ENCODE assay signal across 18 cellular contexts in the genomic region with DNA sequence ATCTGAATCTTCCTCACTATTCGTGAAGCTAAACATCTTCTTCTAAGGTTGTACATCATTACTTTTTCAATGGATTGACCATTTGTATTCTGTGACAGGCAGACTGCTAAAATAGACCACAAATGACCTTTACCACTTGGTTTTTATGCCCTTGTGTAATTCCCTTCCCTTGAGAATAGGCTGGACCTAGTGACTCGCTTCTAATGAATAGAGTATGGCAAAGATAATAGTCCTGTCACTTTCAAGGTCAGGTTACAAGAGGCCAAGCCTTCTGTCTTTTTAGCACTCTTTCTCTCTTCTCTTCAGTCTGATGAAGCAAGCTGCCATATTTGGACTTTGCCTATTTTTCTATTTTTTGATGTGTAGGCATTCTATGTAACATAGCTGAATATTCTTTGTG.
A peak's percentile ranks its signal among the peaks of the same experiment; 100 is the strongest.
DNase-seq lines count a peak whose midpoint lies in the region; TF ChIP-seq lines count a peak whose summit lies in the region.
"Had no signal": no experiment of that assay in that cellular context is flagged by ENCODE, and none has a peak within 500 bp of the region (broad histone marks: within the 10 kb centered on the region; RNA-seq: fewer than 3 reads in every experiment).

No MANE protein-coding gene starts in this region.

- TF ChIP-seq CTCF in cardiac muscle cell (IDR thresholded peaks at IDR 0.05; ENCODE audit: low read depth, low read length) (no peak), fibroblast of the aortic adventitia (IDR thresholded peaks at IDR 0.05; ENCODE audit: insufficient read depth, low read length) (no peak)

- peak overlapping the region; percentile 17 for H3K27ac ChIP-seq in cardiac muscle cell
- H3K27ac ChIP-seq: C4-2B, SJCRH30 had no signal

- H3K4me3 ChIP-seq in cardiac muscle cell (no peak overlapping the region), fibroblast of the aortic adventitia (ENCODE audit: low read depth, low read length) (no peak overlapping the region)
- H3K4me3 ChIP-seq: SJCRH30 had no signal

- intact Hi-C loops in cardiac septum (cut with DNase I): no loop called here

- H3K4me1 ChIP-seq in cardiac muscle cell (ENCODE audit: low read depth): peaks cover 17% of the 10 kb centered on the region
- H3K4me1 ChIP-seq: SJCRH30 had no signal

- DNase-seq in cardiac muscle cell (ENCODE audit: low read depth in 1 of 2, low spot score in 1 of 2) (peak in 1 of 2 donors; percentile 29), cardiac septum (ENCODE audit: low spot score) (no peak), NCI-H69 (lab: John Stamatoyannopoulos, UW) (peak; percentile 35), fibroblast of the aortic adventitia (ENCODE audit: low read depth) (peak; percentile 6), COLO668 (lab: John Stamatoyannopoulos, UW; ENCODE audit: unreplicated experiment) (no peak), HPDE6-E6E7 (ENCODE audit: extremely low spot score) (no peak)
- DNase-seq in stimulated activated CD4-positive, alpha-beta T cell treated with anti-CD3 and anti-CD28 coated beads, Interleukin-4, amount 100 ng/mL, for 24 hours: no peak
- DNase-seq: AML-193, GDM1, H7, KG1, MV-4-11, NCI-H187, NCI-H2171 treated with DMSO at 0.1 percent for 48 hours, NCI-H82, OCI-M1, SJCRH30 had no signal

- H3K9me3 ChIP-seq in cardiac muscle cell (ENCODE audit: low read depth): no peaks in the 10 kb centered on the region

- no peaks in the 10 kb centered on the region for H3K27me3 ChIP-seq in cardiac muscle cell
- H3K27me3 ChIP-seq: SJCRH30 had no signal

- H3K36me3 ChIP-seq in cardiac muscle cell: no peaks in the 10 kb centered on the region
- H3K36me3 ChIP-seq: SJCRH30 had no signal

Comparison
In these comparisons a context has a peak if more than half of its experiments do, and no peak if none do; other contexts are left out.
1. DNase-seq: peak in NCI-H69 (single experiment) and fibroblast of the aortic adventitia (single experiment); none in cardiac septum (single experiment), COLO668 (single experiment), HPDE6-E6E7 (single experiment) and stimulated activated CD4-positive, alpha-beta T cell treated with anti-CD3 and anti-CD28 coated beads, Interleukin-4, amount 100 ng/mL, for 24 hours (single experiment).